In the genomic region with DNA sequence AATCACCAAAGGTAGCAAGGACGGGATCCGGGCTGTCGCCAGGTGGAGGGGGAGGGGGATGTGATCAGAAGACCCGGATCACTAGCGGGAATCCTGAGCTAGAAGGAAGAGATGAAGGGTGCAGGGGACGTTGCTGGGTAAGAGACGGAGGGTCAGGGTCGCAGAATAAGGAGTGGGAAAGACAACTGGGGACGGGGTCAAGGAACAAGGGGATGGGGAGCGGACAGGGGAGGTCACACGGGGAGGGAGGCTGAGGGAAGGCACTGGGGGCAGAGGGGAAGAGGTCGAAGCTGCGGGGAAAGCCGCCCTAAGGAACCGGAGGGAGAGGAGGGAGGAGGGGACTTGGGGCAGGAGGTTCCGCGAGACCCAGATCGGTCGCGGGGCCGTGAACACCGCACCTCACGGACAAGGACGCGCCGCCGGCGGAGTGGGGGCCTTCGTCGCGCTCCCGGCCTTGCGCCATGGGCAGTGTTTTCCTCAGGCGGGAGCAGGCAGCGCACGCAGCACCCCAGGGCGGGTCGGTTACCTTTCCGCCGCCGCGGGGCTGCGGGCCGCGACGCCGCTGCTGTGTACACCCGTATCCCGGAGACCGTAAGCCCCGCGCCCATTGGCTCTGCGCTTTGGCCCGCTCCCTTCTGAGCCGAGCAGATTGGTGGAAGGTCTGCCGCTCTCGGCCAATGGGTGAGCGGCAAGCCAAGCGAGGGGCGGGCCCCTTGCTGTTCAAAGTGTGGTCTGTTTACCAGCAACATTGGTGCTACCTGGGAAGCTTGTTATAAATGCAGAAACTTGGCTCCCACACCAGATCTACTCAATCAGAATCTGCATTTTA, we compare ENCODE assay signal across 8 cellular contexts. TPM values are rescaled to one million over a fixed set of nuclear protein-coding genes. Genes with fewer than 3 reads are reported as not detected.
DNase-seq lines count a peak whose midpoint lies in the region; ATAC-seq and TF ChIP-seq lines count a peak whose summit lies in the region.

A gene with protein sequence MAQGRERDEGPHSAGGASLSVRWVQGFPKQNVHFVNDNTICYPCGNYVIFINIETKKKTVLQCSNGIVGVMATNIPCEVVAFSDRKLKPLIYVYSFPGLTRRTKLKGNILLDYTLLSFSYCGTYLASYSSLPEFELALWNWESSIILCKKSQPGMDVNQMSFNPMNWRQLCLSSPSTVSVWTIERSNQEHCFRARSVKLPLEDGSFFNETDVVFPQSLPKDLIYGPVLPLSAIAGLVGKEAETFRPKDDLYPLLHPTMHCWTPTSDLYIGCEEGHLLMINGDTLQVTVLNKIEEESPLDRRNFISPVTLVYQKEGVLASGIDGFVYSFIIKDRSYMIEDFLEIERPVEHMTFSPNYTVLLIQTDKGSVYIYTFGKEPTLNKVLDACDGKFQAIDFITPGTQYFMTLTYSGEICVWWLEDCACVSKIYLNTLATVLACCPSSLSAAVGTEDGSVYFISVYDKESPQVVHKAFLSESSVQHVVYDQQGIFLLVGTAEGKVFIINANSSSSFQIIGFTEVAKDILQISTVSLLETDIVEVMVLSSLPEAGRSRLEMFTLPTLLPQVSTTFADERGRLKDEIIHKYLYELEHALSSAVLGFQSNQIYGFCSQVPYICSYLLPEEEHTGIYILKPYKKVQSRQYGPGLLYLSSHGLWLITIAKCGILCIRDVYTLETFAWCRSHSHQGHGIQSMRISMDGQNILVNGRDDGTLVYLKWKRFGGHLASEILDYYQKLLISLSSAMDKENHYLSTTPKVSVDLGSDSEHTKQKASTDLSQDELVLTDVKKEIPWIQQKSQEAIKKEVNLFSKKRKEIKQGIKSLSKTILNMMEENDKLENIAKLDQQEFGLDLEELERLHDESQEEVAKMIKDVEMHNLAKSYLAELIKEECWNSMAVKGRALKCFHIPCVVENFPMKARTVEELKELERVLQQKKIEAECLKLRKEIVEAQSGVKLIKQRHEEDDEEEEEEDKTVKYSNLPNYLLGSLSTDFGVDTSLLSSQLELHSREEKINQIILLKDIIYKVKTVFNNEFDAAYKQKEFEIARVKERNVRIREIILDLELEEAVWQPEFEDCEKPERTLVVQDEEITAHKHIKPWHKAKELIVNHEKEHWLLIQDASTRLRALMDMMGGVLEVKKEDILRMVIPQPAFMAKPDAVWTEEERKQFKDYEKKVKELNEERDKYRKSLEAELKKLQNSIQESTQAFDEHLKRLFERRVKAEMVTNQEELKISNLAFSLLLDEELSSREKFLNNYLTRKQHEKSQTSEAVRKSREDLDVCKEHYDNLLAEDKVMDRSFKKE (N-terminal part only) (minus strand): TSS at position 581 of the 829 bp plus-strand sequence. CDS start 118 bp downstream, at position 463.

- H3K4me3 ChIP-seq in CD8-positive, alpha-beta T cell (ENCODE audit: low read depth, low read length) = peak within 1 kb of the TSS; percentile 64
- peak within 1 kb of the TSS; percentile 89 for H3K4me3 ChIP-seq in NT2/D1 (ENCODE audit: insufficient read length, low read depth)
- H3K4me3 ChIP-seq in endodermal cell (ENCODE audit: low read length) = peak within 1 kb of the TSS; percentile 95
- H3K4me3 ChIP-seq in mesenchymal stem cell (ENCODE audit: insufficient read depth in 1 of 2, low read depth in 1 of 2, low read length in 2 of 2) = peak within 1 kb of the TSS; percentile 88 to 93

- no peaks in the 10 kb centered on the region for H3K9me3 Mint-ChIP-seq in CD8-positive, alpha-beta T cell
- peaks cover 26% of the 10 kb centered on the region for H3K9me3 Mint-ChIP-seq in endodermal cell

- H3K14ac ChIP-seq in mesenchymal stem cell (ENCODE audit: low read length in 2 of 2) = peak within 1 kb of the TSS in 1 of 2 experiments; percentile 85

- peak within 1 kb of the TSS; percentile 93 for H4K8ac ChIP-seq in mesenchymal stem cell (ENCODE audit: low read length)

- H3K4ac ChIP-seq in mesenchymal stem cell (ENCODE audit: low read depth in 1 of 2, low read length in 2 of 2) = no peak within 1 kb of the TSS

- H2AK5ac ChIP-seq in mesenchymal stem cell (ENCODE audit: low read length, severe bottlenecking) = no peak within 1 kb of the TSS

- H3K27ac ChIP-seq in CD8-positive, alpha-beta T cell (ENCODE audit: low read depth, low read length) = peak within 1 kb of the TSS; percentile 52
- peak within 1 kb of the TSS; percentile 60 for H3K27ac ChIP-seq in endodermal cell (ENCODE audit: low read depth, low read length)
- H3K27ac ChIP-seq in mesenchymal stem cell (ENCODE audit: low read length, poor library complexity, severe bottlenecking) = no peak within 1 kb of the TSS

- CTCF ChIA-PET in CD8-positive, alpha-beta T cell (lab: Charles Lee) = interaction anchor here (2.4 kb wide), 1 partner anchor 43 kb away, joined by 11 read pairs; no protein-coding TSS in a partner anchor

- POLR2A ChIA-PET in CD8-positive, alpha-beta T cell (lab: Charles Lee) = interaction anchor here (1.1 to 1.2 kb wide), 2 partner anchors 10 to 36 kb away, joined by 3 to 4 read pairs; a partner anchor contains a TSS

- intact Hi-C loops in CD8-positive, alpha-beta T cell (cut with DNase I, micrococcal nuclease) = loop anchor here (1.0 to 5.0 kb wide), 8 partner anchors 22 to 265 kb away; a partner anchor contains a TSS

- peak within 1 kb of the TSS; percentile 98 for H3K4me2 ChIP-seq in mesenchymal stem cell (ENCODE audit: low read length, poor library complexity, severe bottlenecking)

- WGBS in endodermal cell (ENCODE audit: insufficient coverage in 1 of 2, insufficient read length in 1 of 2), 2 experiments = 0 to 2% methylated on average over 37 to 60 of the region's 60 CpGs
- WGBS in mesenchymal stem cell = under 1% methylated on average over 54 of the region's 60 CpGs

- H3K27ac Mint-ChIP-seq in CD8-positive, alpha-beta T cell = peak within 1 kb of the TSS; percentile 79
- peak within 1 kb of the TSS; percentile 95 for H3K27ac Mint-ChIP-seq in endodermal cell

- peak within 1 kb of the TSS; percentile 96 for H2AFZ ChIP-seq in mesenchymal stem cell (ENCODE audit: low read depth, low read length)

- H3K36me3 Mint-ChIP-seq in CD8-positive, alpha-beta T cell = peaks cover 2% of the 10 kb centered on the region
- H3K36me3 Mint-ChIP-seq in endodermal cell (ENCODE audit: low read depth) = peaks cover 21% of the 10 kb centered on the region

- no peaks in the 10 kb centered on the region for H3K79me1 ChIP-seq in mesenchymal stem cell (replicated peaks; ENCODE audit: low read length, poor library complexity, severe bottlenecking)

- peaks cover 10% of the 10 kb centered on the region for H3K4me1 Mint-ChIP-seq in CD8-positive, alpha-beta T cell (ENCODE audit: low read depth)
- H3K4me1 Mint-ChIP-seq in endodermal cell = peaks cover 4% of the 10 kb centered on the region

- peak; percentile 98 to 100 (median 100) for DNase-seq in CD8-positive, alpha-beta T cell
- DNase-seq in HT-29 (ENCODE audit: low spot score) (peak; percentile 98), NT2/D1 (ENCODE audit: low read depth, low spot score) (peak; percentile 87), endodermal cell (peak; percentile 99), mesenchymal stem cell (peak; percentile 95)
- DNase-seq in activated CD8-positive, alpha-beta memory T cell treated with anti-CD3 and anti-CD28 coated beads, Interleukin-2, amount 50 U/mL, for 4 hours = peak; percentile 100
- DNase-seq in stimulated activated CD8-positive, alpha-beta memory T cell treated with anti-CD3 and anti-CD28 coated beads, Interleukin-12 subunit alpha, Interleukin-12 subunit beta, amount 100 ng/mL, for 1 hour (ENCODE audit: low read depth) = peak; percentile 98

- no peaks in the 10 kb centered on the region for H3K36me3 ChIP-seq in CD8-positive, alpha-beta T cell (ENCODE audit: insufficient read depth, low read length)
- H3K36me3 ChIP-seq in NT2/D1 (ENCODE audit: insufficient read depth, insufficient read length, low read length) = no peaks in the 10 kb centered on the region
- H3K36me3 ChIP-seq in endodermal cell (ENCODE audit: control insufficient read depth, insufficient read depth, low read length) = no peaks in the 10 kb centered on the region
- no peaks in the 10 kb centered on the region for H3K36me3 ChIP-seq in mesenchymal stem cell (ENCODE audit: control insufficient read depth in 1 of 2, insufficient read depth in 2 of 2, low read depth in 1 of 2, low read length in 2 of 2)

- no peak within 1 kb of the TSS for H2BK120ac ChIP-seq in mesenchymal stem cell (ENCODE audit: low read depth, low read length)

- no peak for TF ChIP-seq CTCF in CD8-positive, alpha-beta T cell (IDR thresholded peaks at IDR 0.05)
- TF ChIP-seq CTCF in endodermal cell (conservative IDR thresholded peaks at IDR 0.05) = no peak

- H3K18ac ChIP-seq in mesenchymal stem cell (ENCODE audit: low read depth in 1 of 2, low read length in 2 of 2) = peak within 1 kb of the TSS; percentile 61 to 66

- ATAC-seq in CD8-positive, alpha-beta T cell = peak; percentile 99
- ATAC-seq in GM21367 (IDR thresholded peaks at IDR 0.05; ENCODE audit: unreplicated experiment) = peak; percentile 100

- peaks cover 9% of the 10 kb centered on the region for H3K27me3 Mint-ChIP-seq in CD8-positive, alpha-beta T cell (ENCODE audit: low read depth)
- no peaks in the 10 kb centered on the region for H3K27me3 Mint-ChIP-seq in endodermal cell (ENCODE audit: insufficient read depth)

- H3K9ac ChIP-seq in NT2/D1 (ENCODE audit: insufficient read length, low read depth) (peak within 1 kb of the TSS; percentile 86), endodermal cell (ENCODE audit: extremely low read depth, low read length, poor library complexity, severe bottlenecking) (peak within 1 kb of the TSS; percentile 96), mesenchymal stem cell (ENCODE audit: low read length) (peak within 1 kb of the TSS; percentile 97)

- no peaks in the 10 kb centered on the region for H3K9me3 ChIP-seq in CD8-positive, alpha-beta T cell (ENCODE audit: low read length)
- H3K9me3 ChIP-seq in NT2/D1 (ENCODE audit: insufficient read depth, low read length) (peaks cover 4% of the 10 kb centered on the region), endodermal cell (ENCODE audit: control insufficient read depth, low read length) (peaks cover 30% of the 10 kb centered on the region), mesenchymal stem cell (ENCODE audit: control insufficient read depth, low read length) (peaks cover 9% of the 10 kb centered on the region)

- no peak within 1 kb of the TSS for H2BK12ac ChIP-seq in mesenchymal stem cell (ENCODE audit: low read length in 2 of 2)

- peaks cover 4% of the 10 kb centered on the region for H3K4me1 ChIP-seq in CD8-positive, alpha-beta T cell (ENCODE audit: insufficient read depth, low read length)
- H3K4me1 ChIP-seq in NT2/D1 (ENCODE audit: insufficient read depth, insufficient read length) (no peaks in the 10 kb centered on the region), endodermal cell (ENCODE audit: control insufficient read depth, insufficient read depth, low read length) (no peaks in the 10 kb centered on the region), mesenchymal stem cell (ENCODE audit: control insufficient read depth, insufficient read depth, low read depth, low read length) (peaks cover 7% of the 10 kb centered on the region)

- H3K27me3 ChIP-seq in CD8-positive, alpha-beta T cell (ENCODE audit: insufficient read depth, low read length) = no peaks in the 10 kb centered on the region
- peaks cover 5% of the 10 kb centered on the region for H3K27me3 ChIP-seq in NT2/D1 (ENCODE audit: insufficient read depth, insufficient read length)
- no peaks in the 10 kb centered on the region for H3K27me3 ChIP-seq in endodermal cell (ENCODE audit: control insufficient read depth, insufficient read depth, low read length, poor library complexity, severe bottlenecking)
- H3K27me3 ChIP-seq in mesenchymal stem cell (ENCODE audit: control insufficient read depth in 1 of 2, insufficient read depth in 1 of 2, low read length in 2 of 2) = no peaks in the 10 kb centered on the region

- H4K91ac ChIP-seq in mesenchymal stem cell (ENCODE audit: low read length) = peak within 1 kb of the TSS; percentile 90

- no peak within 1 kb of the TSS for H2BK5ac ChIP-seq in mesenchymal stem cell (ENCODE audit: low read depth, low read length, poor library complexity, severe bottlenecking)

- peak within 1 kb of the TSS; percentile 48 for H2BK15ac ChIP-seq in mesenchymal stem cell (ENCODE audit: low read depth, poor library complexity, severe bottlenecking)

- no peak within 1 kb of the TSS for H3K23ac ChIP-seq in mesenchymal stem cell (ENCODE audit: low read length in 2 of 2)

- peak within 1 kb of the TSS; percentile 87 for H3K4me3 Mint-ChIP-seq in CD8-positive, alpha-beta T cell
- H3K4me3 Mint-ChIP-seq in endodermal cell = peak within 1 kb of the TSS; percentile 87

RNA-seq across cellular contexts. Expression of the gene that starts here (rescaled TPM):
- not detected for total RNA-seq in CD8-positive, alpha-beta T cell
- total RNA-seq in HT-29 (2014; rRNA removed; shearing (Covaris generic)) = 0.16 and 0.18 TPM in 2 replicates
- total RNA-seq in endodermal cell = 1 to 10 TPM; 2.6 to 4.1 TPM
- polyA plus RNA-seq in endodermal cell (2013, experiment 1 of 2) = 1.5 TPM
- polyA plus RNA-seq in endodermal cell (2013, experiment 2 of 2) = 0.91 TPM
- polyA plus RNA-seq in mesenchymal stem cell (2013, experiment 1 of 2) = 0.07 TPM
- 0.07 TPM for polyA plus RNA-seq in mesenchymal stem cell (2013, experiment 2 of 2)

Comparison
In these comparisons a context has a peak if more than half of its experiments do, and no peak if none do; other contexts are left out.
1. Peak in DNase-seq, ATAC-seq, H3K4me3 ChIP-seq and H3K27ac ChIP-seq in CD8-positive, alpha-beta T cell; RNA of the gene not detected or under 1 TPM.
2. Peak in DNase-seq in HT-29; RNA of the gene not detected or under 1 TPM.